ENCODE assay signal across 2 cellular contexts in the genomic region with DNA sequence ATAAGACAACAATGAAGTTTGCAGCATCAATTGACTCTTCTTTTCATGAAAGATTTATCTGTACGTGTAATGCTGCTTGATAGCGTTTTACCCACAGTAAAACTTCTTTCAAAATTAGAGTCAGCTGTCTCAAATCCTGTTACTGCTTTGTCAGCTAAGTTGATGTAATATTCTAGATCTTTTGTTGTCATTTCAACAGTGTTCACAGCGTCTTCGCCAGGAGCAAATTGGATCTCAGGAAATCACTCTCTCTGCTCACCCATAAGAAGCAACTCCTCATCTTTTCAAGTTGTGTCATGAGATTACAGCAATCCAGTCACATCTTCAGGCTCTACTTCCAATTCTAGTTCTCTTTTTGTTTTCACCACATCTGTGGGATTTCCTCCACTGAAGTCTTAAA.
A peak's percentile ranks its signal among the peaks of the same experiment; 100 is the strongest.
TF ChIP-seq lines count a peak whose summit lies in the region.

No MANE protein-coding gene starts in this region.

TF ChIP-seq in GM12878, 131 proteins besides CTCF, POLR2A, EP300 and RAD21:
- TF ChIP-seq, protein P1, sequence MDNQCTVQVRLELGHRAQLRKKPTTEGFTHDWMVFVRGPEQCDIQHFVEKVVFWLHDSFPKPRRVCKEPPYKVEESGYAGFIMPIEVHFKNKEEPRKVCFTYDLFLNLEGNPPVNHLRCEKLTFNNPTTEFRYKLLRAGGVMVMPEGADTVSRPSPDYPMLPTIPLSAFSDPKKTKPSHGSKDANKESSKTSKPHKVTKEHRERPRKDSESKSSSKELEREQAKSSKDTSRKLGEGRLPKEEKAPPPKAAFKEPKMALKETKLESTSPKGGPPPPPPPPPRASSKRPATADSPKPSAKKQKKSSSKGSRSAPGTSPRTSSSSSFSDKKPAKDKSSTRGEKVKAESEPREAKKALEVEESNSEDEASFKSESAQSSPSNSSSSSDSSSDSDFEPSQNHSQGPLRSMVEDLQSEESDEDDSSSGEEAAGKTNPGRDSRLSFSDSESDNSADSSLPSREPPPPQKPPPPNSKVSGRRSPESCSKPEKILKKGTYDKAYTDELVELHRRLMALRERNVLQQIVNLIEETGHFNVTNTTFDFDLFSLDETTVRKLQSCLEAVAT (IDR thresholded peaks at IDR 0.05): 0 out of 2 replicates have a peak, but pooled peaks have one; percentile 27
- no peak for TF ChIP-seq CBX3 (IDR thresholded peaks at IDR 0.05; ENCODE audit: borderline replicate concordance, low read depth)

TF ChIP-seq in neural cell, 6 proteins besides CTCF, POLR2A, EP300 and RAD21:
- TF ChIP-seq REST (IDR thresholded peaks at IDR 0.05; ENCODE audit: borderline replicate concordance): no peak
- no peak for TF ChIP-seq SMC3 (conservative IDR thresholded peaks at IDR 0.05; ENCODE audit: poor library complexity)
- no peak for TF ChIP-seq TAF1 (IDR thresholded peaks at IDR 0.05; ENCODE audit: low read depth)
- TF ChIP-seq POLR2AphosphoS5 (IDR thresholded peaks at IDR 0.05): no peak
- no peak for TF ChIP-seq MXI1 (conservative IDR thresholded peaks at IDR 0.05; ENCODE audit: poor library complexity, severe bottlenecking)
- no peak for TF ChIP-seq EZH2 (IDR thresholded peaks at IDR 0.05; ENCODE audit: borderline replicate concordance, insufficient read depth, low read length, poor library complexity, severe bottlenecking)
